In the genomic region with DNA sequence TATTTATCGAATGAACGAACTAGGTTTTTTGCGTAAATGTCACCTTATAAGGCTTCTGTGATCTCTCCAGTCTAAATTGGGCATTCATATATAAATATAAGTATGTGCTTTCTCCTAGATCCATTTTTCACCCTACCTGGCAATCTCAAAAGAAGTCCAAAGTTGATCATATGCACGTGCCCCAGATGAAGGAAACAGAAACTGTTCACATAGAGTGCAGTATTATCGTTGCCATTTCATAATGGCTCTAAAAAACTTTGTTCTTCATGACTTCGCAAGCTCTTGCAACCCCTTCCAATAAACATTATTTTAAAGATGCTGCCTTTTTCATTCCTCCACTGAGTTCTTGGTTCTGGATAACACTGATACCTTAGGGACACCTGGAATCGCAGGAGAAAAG, we compare ENCODE assay signal across 8 cellular contexts. TPM values are rescaled to one million over a fixed set of nuclear protein-coding genes. Genes with fewer than 3 reads are reported as not detected.
DNase-seq lines count a peak whose midpoint lies in the region; TF ChIP-seq lines count a peak whose summit lies in the region.

No MANE protein-coding gene starts in this region.

- peaks cover 4% of the 10 kb centered on the region for H3K36me3 Mint-ChIP-seq in progenitor cell of endocrine pancreas (ENCODE audit: insufficient read depth)

- peak overlapping the region; percentile 98 for H3K4me3 Mint-ChIP-seq in progenitor cell of endocrine pancreas (ENCODE audit: low read depth)

- peak overlapping the region; percentile 99 for H3K27ac Mint-ChIP-seq in progenitor cell of endocrine pancreas

- H3K9me3 ChIP-seq in ES-I3 (ENCODE audit: control insufficient read depth, insufficient read depth, low read length) (no peaks in the 10 kb centered on the region), SK-N-MC (ENCODE audit: low read depth, low read length) (no peaks in the 10 kb centered on the region)

- H3K27me3 Mint-ChIP-seq in progenitor cell of endocrine pancreas, result no peaks in the 10 kb centered on the region

- peaks cover 30% of the 10 kb centered on the region for H3K4me1 Mint-ChIP-seq in progenitor cell of endocrine pancreas (ENCODE audit: low read depth)

- peak overlapping the region; percentile 87 for H3K4me3 ChIP-seq in SK-N-MC
- H3K4me3 ChIP-seq in fibroblast of pulmonary artery (replicated peaks; ENCODE audit: low read depth, low read length), result peak overlapping the region; percentile 58

- H3K9ac ChIP-seq in ES-I3 (ENCODE audit: low read depth, low read length) (peak overlapping the region; percentile 83), SK-N-MC (ENCODE audit: insufficient read length) (peak overlapping the region; percentile 88)

- H3K9me3 Mint-ChIP-seq in progenitor cell of endocrine pancreas (ENCODE audit: low read depth), result peaks cover 3% of the 10 kb centered on the region

- TF ChIP-seq CTCF in fibroblast of pulmonary artery (IDR thresholded peaks at IDR 0.05; ENCODE audit: low read length, missing control alignments) (no peak), progenitor cell of endocrine pancreas (IDR thresholded peaks at IDR 0.05; ENCODE audit: unreplicated experiment) (no peak)

- no peak for DNase-seq in SK-N-MC (ENCODE audit: low read depth, low spot score)
- DNase-seq in fibroblast of pulmonary artery (ENCODE audit: low read depth), result no peak
- DNase-seq in progenitor cell of endocrine pancreas (ENCODE audit: low spot score, unreplicated experiment), result no peak
- DNase-seq in activated CD8-positive, alpha-beta memory T cell treated with anti-CD3 and anti-CD28 coated beads, Interleukin-2, amount 50 U/mL, for 48 hours, result no peak
- DNase-seq in amygdala (lab: John Stamatoyannopoulos, UW), result no peak
- DNase-seq in EL, result no peak
- DNase-seq in NCI-H2227 (lab: John Stamatoyannopoulos, UW; ENCODE audit: unreplicated experiment), result no peak

- H3K36me3 ChIP-seq in ES-I3 (ENCODE audit: insufficient read depth, low read length) (no peaks in the 10 kb centered on the region), SK-N-MC (ENCODE audit: insufficient read depth, low read length) (peaks cover 20% of the 10 kb centered on the region)

- H3K27ac ChIP-seq in SK-N-MC, result no peak overlapping the region

- no peaks in the 10 kb centered on the region for H3K4me1 ChIP-seq in ES-I3 (ENCODE audit: insufficient read depth, low read length)

RNA-seq across cellular contexts. Expression of gene INTS12, which starts 0.7 kb away (rescaled TPM):
- 17.8 and 18.7 TPM in 2 replicates for total RNA-seq in progenitor cell of endocrine pancreas

RNA-seq across cellular contexts. Expression of gene GSTCD, which starts 0.8 kb away (rescaled TPM):
- total RNA-seq in progenitor cell of endocrine pancreas, result 25.5 and 26.3 TPM in 2 replicates
